In genomic region chr3:66488492-66488891, GRCh38 we compare ENCODE assay signal across 12 cellular contexts. TPM values are rescaled to one million over a fixed set of nuclear protein-coding genes. Genes with fewer than 3 reads are reported as not detected.
DNase-seq lines count a peak whose midpoint lies in the region; ATAC-seq and TF ChIP-seq lines count a peak whose summit lies in the region.
"Had no signal": no experiment of that assay in that cellular context is flagged by ENCODE, and none has a peak within 500 bp of the region (broad histone marks: within the 10 kb centered on the region; RNA-seq: fewer than 3 reads in every experiment).

No MANE protein-coding gene starts in this region.

- DNase-seq in CD8-positive, alpha-beta T cell: no peak
- no peak for DNase-seq in activated CD8-positive, alpha-beta T cell treated with anti-CD3 and anti-CD28 coated beads, Interleukin-2, amount 10 ng/mL, durations not matched to agents 7 days and 5 days
- DNase-seq in prostate gland (ENCODE audit: low spot score) (no peak), NCI-H2029 treated with DMSO at 0.1 percent for 48 hours (lab: John Stamatoyannopoulos, UW) (no peak), HuH-7 (ENCODE audit: low spot score) (no peak), SIG-M5 treated with dmso at 0.1 percent for 504 hours (lab: John Stamatoyannopoulos, UW; ENCODE audit: unreplicated experiment) (no peak), iPS-NIHi7 (ENCODE audit: extremely low spot score) (no peak)
- DNase-seq: Caco-2, Kasumi-1, T-helper 9 cell had no signal

- no peak for TF ChIP-seq POLR2A in prostate gland (IDR thresholded peaks at IDR 0.05)

- H3K27ac Mint-ChIP-seq in CD8-positive, alpha-beta T cell: peak overlapping the region; percentile 66
- peak overlapping the region; percentile 60 for H3K27ac Mint-ChIP-seq in activated CD8-positive, alpha-beta T cell treated with anti-CD3 and anti-CD28 coated beads, Interleukin-2, amount 10 ng/mL, durations not matched to agents 7 days and 5 days

- CTCF ChIA-PET in CD8-positive, alpha-beta T cell (lab: Charles Lee): interaction anchor here (0.5 kb wide), 1 partner anchor 235 kb away, joined by 5 read pairs; no protein-coding TSS in a partner anchor
- CTCF ChIA-PET in activated CD8-positive, alpha-beta T cell treated with anti-CD3 and anti-CD28 coated beads, Interleukin-2, amount 10 ng/mL, durations not matched to agents 7 days and 5 days (lab: Charles Lee): interaction anchor here (4.1 to 4.3 kb wide), 2 partner anchors 15 to 81 kb away, joined by 17 to 25 read pairs; no protein-coding TSS in a partner anchor

- peaks cover 66% of the 10 kb centered on the region for H3K4me1 Mint-ChIP-seq in CD8-positive, alpha-beta T cell (ENCODE audit: low read depth)
- peaks cover 81% of the 10 kb centered on the region for H3K4me1 Mint-ChIP-seq in activated CD8-positive, alpha-beta T cell treated with anti-CD3 and anti-CD28 coated beads, Interleukin-2, amount 10 ng/mL, durations not matched to agents 7 days and 5 days (ENCODE audit: low read depth)

- no peak overlapping the region for H3K4me3 Mint-ChIP-seq in CD8-positive, alpha-beta T cell
- no peak overlapping the region for H3K4me3 Mint-ChIP-seq in activated CD8-positive, alpha-beta T cell treated with anti-CD3 and anti-CD28 coated beads, Interleukin-2, amount 10 ng/mL, durations not matched to agents 7 days and 5 days
- H3K4me3 Mint-ChIP-seq: nephron had no signal

- H3K36me3 ChIP-seq in CD8-positive, alpha-beta T cell (ENCODE audit: insufficient read depth, low read length): no peaks in the 10 kb centered on the region
- no peaks in the 10 kb centered on the region for H3K36me3 ChIP-seq in prostate gland

- intact Hi-C loops in CD8-positive, alpha-beta T cell (cut with DNase I, micrococcal nuclease): no loop called here
- intact Hi-C loops in prostate gland (cut with DNase I): loop anchor here (5.0 kb wide), 1 partner anchor 41 kb away; no protein-coding TSS in a partner anchor

- no peaks in the 10 kb centered on the region for H3K9me3 Mint-ChIP-seq in CD8-positive, alpha-beta T cell
- H3K9me3 Mint-ChIP-seq in activated CD8-positive, alpha-beta T cell treated with anti-CD3 and anti-CD28 coated beads, Interleukin-2, amount 10 ng/mL, durations not matched to agents 7 days and 5 days (ENCODE audit: insufficient read depth): no peaks in the 10 kb centered on the region
- H3K9me3 Mint-ChIP-seq: nephron had no signal

- no peak overlapping the region for H3K4me3 ChIP-seq in CD8-positive, alpha-beta T cell (ENCODE audit: low read depth, low read length)
- no peak overlapping the region for H3K4me3 ChIP-seq in prostate gland

- peaks cover 18% of the 10 kb centered on the region for H3K4me1 ChIP-seq in CD8-positive, alpha-beta T cell (ENCODE audit: insufficient read depth, low read length)
- peaks cover 25% of the 10 kb centered on the region for H3K4me1 ChIP-seq in prostate gland (replicated peaks)

- no peak for ATAC-seq in CD8-positive, alpha-beta T cell
- peak; percentile 38 for ATAC-seq in GM21786 (IDR thresholded peaks at IDR 0.05; ENCODE audit: unreplicated experiment)
- ATAC-seq in activated CD8-positive, alpha-beta T cell treated with anti-CD3 and anti-CD28 coated beads, Interleukin-2, amount 10 ng/mL, durations not matched to agents 7 days and 5 days: peak; percentile 27

- POLR2A ChIA-PET in CD8-positive, alpha-beta T cell (lab: Charles Lee): interaction anchor here (0.9 kb wide), 1 partner anchor 10 kb away, joined by 5 read pairs; no protein-coding TSS in a partner anchor
- POLR2A ChIA-PET in activated CD8-positive, alpha-beta T cell treated with anti-CD3 and anti-CD28 coated beads, Interleukin-2, amount 10 ng/mL, durations not matched to agents 7 days and 5 days (lab: Charles Lee): no interaction called here

- no peak overlapping the region for H3K27ac ChIP-seq in CD8-positive, alpha-beta T cell (ENCODE audit: low read depth, low read length)
- H3K27ac ChIP-seq in prostate gland: peak overlapping the region; percentile 67 to 97

- H3K9me3 ChIP-seq in CD8-positive, alpha-beta T cell (ENCODE audit: low read length): no peaks in the 10 kb centered on the region
- H3K9me3 ChIP-seq in prostate gland: no peaks in the 10 kb centered on the region
- H3K9me3 ChIP-seq: Caco-2 had no signal

- peaks cover 5% of the 10 kb centered on the region for H3K27me3 Mint-ChIP-seq in CD8-positive, alpha-beta T cell (ENCODE audit: low read depth)
- H3K27me3 Mint-ChIP-seq in activated CD8-positive, alpha-beta T cell treated with anti-CD3 and anti-CD28 coated beads, Interleukin-2, amount 10 ng/mL, durations not matched to agents 7 days and 5 days (ENCODE audit: low read depth): peaks cover 3% of the 10 kb centered on the region

- H3K27me3 ChIP-seq in CD8-positive, alpha-beta T cell (ENCODE audit: insufficient read depth, low read length): no peaks in the 10 kb centered on the region
- no peaks in the 10 kb centered on the region for H3K27me3 ChIP-seq in prostate gland (replicated peaks; ENCODE audit: insufficient read depth)

- 81% methylated on average over 4 of the region's 4 CpGs for WGBS in prostate gland

- no peaks in the 10 kb centered on the region for H3K36me3 Mint-ChIP-seq in CD8-positive, alpha-beta T cell
- H3K36me3 Mint-ChIP-seq in activated CD8-positive, alpha-beta T cell treated with anti-CD3 and anti-CD28 coated beads, Interleukin-2, amount 10 ng/mL, durations not matched to agents 7 days and 5 days (ENCODE audit: low read depth): peaks cover 13% of the 10 kb centered on the region

- TF ChIP-seq CTCF in CD8-positive, alpha-beta T cell (IDR thresholded peaks at IDR 0.05): no peak
- no peak for TF ChIP-seq CTCF in prostate gland (IDR thresholded peaks at IDR 0.05)

RNA-seq across cellular contexts. Expression of gene LRIG1, which starts 12.3 kb away (rescaled TPM):
- 10 to 100 TPM; 38.2 to 39.4 TPM for total RNA-seq in CD8-positive, alpha-beta T cell
- 10 to 100 TPM; 14.7 to 17.1 TPM for total RNA-seq in activated CD8-positive, alpha-beta T cell treated with anti-CD3 and anti-CD28 coated beads, Interleukin-2, amount 10 ng/mL, durations not matched to agents 7 days and 5 days
- total RNA-seq in prostate gland: 100 to 1,000 TPM; 119 to 186 TPM
